Comparison of ENCODE assay signal across 14 cellular contexts in genomic region chr18:63257453-63257852, GRCh38.
DNase-seq lines count a peak whose midpoint lies in the region; ATAC-seq and TF ChIP-seq lines count a peak whose summit lies in the region.
"Had no signal": no experiment of that assay in that cellular context is flagged by ENCODE, and none has a peak within 500 bp of the region (broad histone marks: within the 10 kb centered on the region; RNA-seq: fewer than 3 reads in every experiment).

No MANE protein-coding gene starts in this region.

- H3K36me3 Mint-ChIP-seq in IgD-negative memory B cell: peaks cover 11% of the 10 kb centered on the region

- CTCF ChIA-PET in mammary epithelial cell (lab: Charles Lee; ENCODE audit: low non-redundant PET): no interaction called here

- no peak overlapping the region for H2AFZ ChIP-seq in mammary epithelial cell (ENCODE audit: low read depth, low read length)

- H3K27ac ChIP-seq in breast epithelium (peak overlapping the region; percentile 86 to 90), mammary epithelial cell (ENCODE audit: insufficient read depth, low read depth, low read length) (no peak overlapping the region), caudate nucleus (ENCODE audit: low read depth, low read length) (peak overlapping the region; percentile 64), substantia nigra (ENCODE audit: low read depth, low read length, poor library complexity, severe bottlenecking) (peak overlapping the region; percentile 91)

- TF ChIP-seq POLR2A in breast epithelium (IDR thresholded peaks at IDR 0.05): no peak

- no peak overlapping the region for H3K9ac ChIP-seq in mammary epithelial cell (ENCODE audit: insufficient read depth, low read length)

- no peaks in the 10 kb centered on the region for H3K79me2 ChIP-seq in mammary epithelial cell (ENCODE audit: insufficient read depth, low read length)

- DNase-seq in breast epithelium (ENCODE audit: low spot score in 2 of 2) (no peak), mammary epithelial cell (no peak), caudate nucleus (lab: John Stamatoyannopoulos, UW) (no peak), substantia nigra (lab: John Stamatoyannopoulos, UW) (no peak), BE2C (no peak)
- no peak for DNase-seq in effector CD4-positive, alpha-beta T cell
- DNase-seq: activated CD4-positive, CD25-positive, alpha-beta regulatory T cell; activated effector memory CD4-positive, alpha-beta T cell treated with Interleukin-2 at 50 U/mL for 16 hours; DMS53; OCI-M1; stimulated activated CD4-positive, alpha-beta T cell treated with anti-CD3 and anti-CD28 coated beads, Interleukin-2, amount 100 ng/mL, for 24 hours had no signal

- ATAC-seq in HG03520 (IDR thresholded peaks at IDR 0.05; ENCODE audit: unreplicated experiment): no peak
- ATAC-seq: SK-N-SH treated with all-trans-retinoic acid at 6 μM for 48 hours had no signal

- dilution Hi-C loops in mammary epithelial cell (cut with HindIII; ENCODE audit: low sequenced_read_pairs): no loop called here

- peaks cover 4 to 15% of the 10 kb centered on the region in 2 donors for H3K4me1 ChIP-seq in breast epithelium
- H3K4me1 ChIP-seq in mammary epithelial cell (ENCODE audit: insufficient read depth, low read length): peaks cover 12% of the 10 kb centered on the region
- no peaks in the 10 kb centered on the region for H3K4me1 ChIP-seq in BE2C

- no peaks in the 10 kb centered on the region for H3K27me3 Mint-ChIP-seq in IgD-negative memory B cell

- H3K27ac Mint-ChIP-seq in IgD-negative memory B cell: peak overlapping the region in 2 of 3 donors; percentile 21 to 86

- H3K27me3 ChIP-seq in breast epithelium (no peaks in the 10 kb centered on the region), mammary epithelial cell (ENCODE audit: insufficient read depth, low read length) (no peaks in the 10 kb centered on the region), BE2C (no peaks in the 10 kb centered on the region)

- no TSS peak for BruUV-seq in mammary epithelial cell (replicated peaks; lab: Mats Ljungman, UMichigan)

- no peak overlapping the region for H3K4me2 ChIP-seq in mammary epithelial cell (ENCODE audit: insufficient read depth, low read depth, low read length)

- in situ Hi-C loops in mammary epithelial cell (cut with MboI; ENCODE audit: low sequenced_read_pairs in 2 of 2): no loop called here

- H3K4me3 Mint-ChIP-seq in IgD-negative memory B cell: peak overlapping the region in 2 of 4 donors; percentile 23 to 68

- H3K4me1 Mint-ChIP-seq in IgD-negative memory B cell: peaks cover 41 to 65% (median 53%) of the 10 kb centered on the region in 3 donors

- TF ChIP-seq CTCF in breast epithelium (IDR thresholded peaks at IDR 0.05): no peak
- TF ChIP-seq CTCF in mammary epithelial cell (conservative IDR thresholded peaks at IDR 0.05 in 1 of 2, IDR thresholded peaks at IDR 0.05 in 1 of 2; ENCODE audit: extremely low read depth in 1 of 2, insufficient read depth in 1 of 2, low read depth in 1 of 2, low read length in 2 of 2): no peak
- no peak for TF ChIP-seq CTCF in BE2C (IDR thresholded peaks at IDR 0.05; ENCODE audit: low read depth, low read length)

- H4K20me1 ChIP-seq in mammary epithelial cell (ENCODE audit: insufficient read depth, low read length): no peaks in the 10 kb centered on the region

- H3K9me3 ChIP-seq in breast epithelium (no peaks in the 10 kb centered on the region), mammary epithelial cell (replicated peaks; ENCODE audit: insufficient read depth, low read length) (no peaks in the 10 kb centered on the region), BE2C (no peaks in the 10 kb centered on the region)

- H3K4me3 ChIP-seq in breast epithelium (no peak overlapping the region), mammary epithelial cell (replicated peaks in 1 of 3; ENCODE audit: insufficient read depth in 1 of 3, low read depth in 2 of 3, low read length in 3 of 3) (no peak overlapping the region), BE2C (ENCODE audit: low read depth, low read length) (no peak overlapping the region)

- WGBS in mammary epithelial cell (ENCODE audit: low coverage, missing lambda C conversion rate): 77% methylated on average over 5 of the region's 5 CpGs

- intact Hi-C loops in breast epithelium (cut with DNase I; ENCODE audit: low total_unique reads) (no loop called here), mammary epithelial cell (cut with micrococcal nuclease) (no loop called here)

- peaks cover 0 to 3% (median 0%) of the 10 kb centered on the region in 3 donors for H3K9me3 Mint-ChIP-seq in IgD-negative memory B cell

- H3K36me3 ChIP-seq in breast epithelium (no peaks in the 10 kb centered on the region), mammary epithelial cell (ENCODE audit: insufficient read depth, low read length) (no peaks in the 10 kb centered on the region), BE2C (no peaks in the 10 kb centered on the region)
